ENCODE assay signal across 8 cellular contexts in genomic region chr20:25697132-25697446, GRCh38. TPM values are rescaled to one million over a fixed set of nuclear protein-coding genes. Genes with fewer than 3 reads are reported as not detected.
A peak's percentile ranks its signal among the peaks of the same experiment; 100 is the strongest.
DNase-seq lines count a peak whose midpoint lies in the region; ATAC-seq and TF ChIP-seq lines count a peak whose summit lies in the region.

No MANE protein-coding gene starts in this region.

- H3K4me1 ChIP-seq in adrenal gland (replicated peaks in 1 of 2) (peaks cover 13 to 19% of the 10 kb centered on the region in 2 donors), suprapubic skin (peaks cover 26% of the 10 kb centered on the region)

- 0 to 2% (median 1%) methylated on average over 3 of the region's 3 CpGs for WGBS in adrenal gland, 4 donors
- 0% methylated on average over 3 of the region's 3 CpGs for WGBS in suprapubic skin

- H3K4me3 ChIP-seq in adrenal gland (peak overlapping the region in 2 of 4 donors; percentile 85 to 98), suprapubic skin (peak overlapping the region; percentile 83)

- H3K27me3 ChIP-seq in adrenal gland (no peaks in the 10 kb centered on the region), layer of hippocampus (ENCODE audit: control insufficient read depth, insufficient read depth, low read length) (no peaks in the 10 kb centered on the region), suprapubic skin (no peaks in the 10 kb centered on the region)

- peak overlapping the region; percentile 84 for H3K27ac Mint-ChIP-seq in activated CD4-positive, alpha-beta T cell treated with anti-CD3 and anti-CD28 coated beads for 36 hours

- peaks cover 21% of the 10 kb centered on the region for H3K36me3 Mint-ChIP-seq in activated CD4-positive, alpha-beta T cell treated with anti-CD3 and anti-CD28 coated beads for 36 hours (ENCODE audit: low read depth)

- POLR2A ChIA-PET in activated CD4-positive, alpha-beta T cell treated with anti-CD3 and anti-CD28 coated beads for 36 hours (lab: Charles Lee) = no interaction called here

- DNase-seq in activated CD4-positive, alpha-beta T cell treated with anti-CD3 and anti-CD28 coated beads for 36 hours = no peak
- DNase-seq in activated CD4-positive, alpha-beta T cell treated with anti-CD3 and anti-CD28 coated beads for 1 hour = no peak
- DNase-seq in adrenal gland = no peak
- no peak for DNase-seq in suprapubic skin (ENCODE audit: low spot score in 2 of 2)
- no peak for DNase-seq in NCI-H2196 treated with DMSO at 0.1 percent for 48 hours (lab: John Stamatoyannopoulos, UW; ENCODE audit: unreplicated experiment)
- DNase-seq in Kasumi-1 (lab: John Stamatoyannopoulos, UW) = no peak

- peaks cover 40% of the 10 kb centered on the region for H3K4me1 Mint-ChIP-seq in activated CD4-positive, alpha-beta T cell treated with anti-CD3 and anti-CD28 coated beads for 36 hours

- no peaks in the 10 kb centered on the region for H3K27me3 Mint-ChIP-seq in activated CD4-positive, alpha-beta T cell treated with anti-CD3 and anti-CD28 coated beads for 36 hours

- intact Hi-C loops in activated CD4-positive, alpha-beta T cell treated with anti-CD3 and anti-CD28 coated beads for 36 hours (cut with DNase I, micrococcal nuclease) = loop anchor here (2.0 to 5.0 kb wide), 4 partner anchors 110 to 705 kb away; partner anchors contain the start of genes ACSS1 (in 1 of the 2), APMAP (in 1 of the 2), NINL (in 1 of the 2) and PYGB (in 1 of the 2)
- intact Hi-C loops in adrenal gland (cut with DNase I) = loop anchor here in 1 of 2 donors (10.0 kb wide), 1 partner anchor 72 kb away; the partner anchor contains the start of gene NANP

- no peak for TF ChIP-seq CTCF in adrenal gland (IDR thresholded peaks at IDR 0.05)
- TF ChIP-seq CTCF in suprapubic skin (IDR thresholded peaks at IDR 0.05) = no peak

- no peak for TF ChIP-seq POLR2A in adrenal gland (IDR thresholded peaks at IDR 0.05)
- TF ChIP-seq POLR2A in suprapubic skin (IDR thresholded peaks at IDR 0.05) = no peak

- peaks cover 0 to 10% (median 0%) of the 10 kb centered on the region in 3 donors for H3K9me3 ChIP-seq in adrenal gland (replicated peaks in 1 of 3)
- H3K9me3 ChIP-seq in suprapubic skin = peaks cover 7% of the 10 kb centered on the region

- CTCF ChIA-PET in activated CD4-positive, alpha-beta T cell treated with anti-CD3 and anti-CD28 coated beads for 36 hours (lab: Charles Lee) = no interaction called here

- no peak for TF ChIP-seq EP300 in suprapubic skin (IDR thresholded peaks at IDR 0.05)

- H3K36me3 ChIP-seq in adrenal gland (replicated peaks in 1 of 2) (no peaks in the 10 kb centered on the region), suprapubic skin (no peaks in the 10 kb centered on the region)

- ATAC-seq in activated CD4-positive, alpha-beta T cell treated with anti-CD3 and anti-CD28 coated beads for 36 hours = no peak
- no peak for ATAC-seq in GM19351 (IDR thresholded peaks at IDR 0.05; ENCODE audit: unreplicated experiment)

- H3K27ac ChIP-seq in adrenal gland = peak overlapping the region in 3 of 5 donors; percentile 89 to 96 (median 93)
- H3K27ac ChIP-seq in layer of hippocampus (ENCODE audit: low read depth, low read length) = peak overlapping the region; percentile 92
- H3K27ac ChIP-seq in suprapubic skin = peak overlapping the region; percentile 89

- peak overlapping the region; percentile 83 for H3K4me3 Mint-ChIP-seq in activated CD4-positive, alpha-beta T cell treated with anti-CD3 and anti-CD28 coated beads for 36 hours

- peaks cover 6% of the 10 kb centered on the region for H3K9me3 Mint-ChIP-seq in activated CD4-positive, alpha-beta T cell treated with anti-CD3 and anti-CD28 coated beads for 36 hours (ENCODE audit: low read depth)

RNA-seq across cellular contexts. Expression of gene ZNF337, which starts 0.4 kb away (rescaled TPM):
- total RNA-seq in activated CD4-positive, alpha-beta T cell treated with anti-CD3 and anti-CD28 coated beads for 36 hours = 10 to 100 TPM; 12.6 TPM
- total RNA-seq in adrenal gland (10 to 100 TPM in 4 of 8 donors, 1 to 10 TPM in 4; 7.1 to 18.7 (median 10.0) TPM), suprapubic skin (10 to 100 TPM in 2 of 4 donors, 1 to 10 TPM in 2; 7.5 to 17.1 (median 11.1) TPM)
- 10 to 100 TPM; 11.6 to 29.4 (median 22.2) TPM for polyA plus RNA-seq in adrenal gland
